10 cellular contexts compared by ENCODE assay signal in genomic region chr2:200406379-200406778, GRCh38.
DNase-seq lines count a peak whose midpoint lies in the region; ATAC-seq and TF ChIP-seq lines count a peak whose summit lies in the region.
"Had no signal": no experiment of that assay in that cellular context is flagged by ENCODE, and none has a peak within 500 bp of the region (broad histone marks: within the 10 kb centered on the region; RNA-seq: fewer than 3 reads in every experiment).

No MANE protein-coding gene starts in this region.

- DNase-seq in NCI-H510A treated with DMSO at 0.1 percent for 48 hours (lab: John Stamatoyannopoulos, UW) (peak; percentile 13), NCI-H510A (lab: John Stamatoyannopoulos, UW) (no peak), LoVo (ENCODE audit: low spot score) (peak; percentile 38), epithelial cell of prostate (ENCODE audit: low read depth, low spot score) (no peak), spleen (no peak)
- DNase-seq in CD4-positive, alpha-beta memory T cell, result no peak
- DNase-seq in stimulated activated CD4-positive, alpha-beta T cell treated with anti-CD3 and anti-CD28 coated beads, Interleukin-4, amount 100 ng/mL, for 4 hours, result no peak
- DNase-seq: activated effector memory CD4-positive, alpha-beta T cell treated with anti-CD3 and anti-CD28 coated beads, Interleukin-2, amount 50 U/mL, for 16 hours had no signal

- POLR2A ChIA-PET in CD4-positive, alpha-beta memory T cell (lab: Charles Lee; ENCODE audit: partially characterized antibody), result no interaction called here

- CTCF ChIA-PET in CD4-positive, alpha-beta memory T cell (lab: Charles Lee; ENCODE audit: partially characterized antibody), result interaction anchor here (0.7 to 1.9 kb wide), 2 partner anchors 61 to 75 kb away, joined by 3 to 6 read pairs; no protein-coding TSS in a partner anchor

- intact Hi-C loops in spleen (cut with DNase I; ENCODE audit: low total_unique reads), result no loop called here
- intact Hi-C loops in CD4-positive, alpha-beta memory T cell (cut with micrococcal nuclease), result no loop called here

- no peaks in the 10 kb centered on the region for H3K9me3 ChIP-seq in spleen
- H3K9me3 ChIP-seq in gastroesophageal sphincter, result no peaks in the 10 kb centered on the region
- H3K9me3 ChIP-seq in CD4-positive, alpha-beta memory T cell (ENCODE audit: control insufficient read depth in 1 of 2, low read length in 2 of 2), result no peaks in the 10 kb centered on the region
- H3K9me3 ChIP-seq: neutrophil had no signal

- H3K4me3 ChIP-seq in spleen, result no peak overlapping the region
- no peak overlapping the region for H3K4me3 ChIP-seq in gastroesophageal sphincter
- no peak overlapping the region for H3K4me3 ChIP-seq in CD4-positive, alpha-beta memory T cell (ENCODE audit: low read length in 2 of 2)

- H3K27ac ChIP-seq in epithelial cell of prostate (peak overlapping the region; percentile 87), spleen (peak overlapping the region in 5 of 8 donors; percentile 36 to 61 (median 49)), gastroesophageal sphincter (no peak overlapping the region)
- no peak overlapping the region for H3K27ac ChIP-seq in CD4-positive, alpha-beta memory T cell (ENCODE audit: low read depth, low read length)
- H3K27ac ChIP-seq: neutrophil had no signal

- TF ChIP-seq POLR2A in spleen (IDR thresholded peaks at IDR 0.05), result no peak
- TF ChIP-seq POLR2A in gastroesophageal sphincter (IDR thresholded peaks at IDR 0.05), result no peak

- no peaks in the 10 kb centered on the region for H3K36me3 ChIP-seq in spleen
- no peaks in the 10 kb centered on the region for H3K36me3 ChIP-seq in gastroesophageal sphincter
- no peaks in the 10 kb centered on the region for H3K36me3 ChIP-seq in CD4-positive, alpha-beta memory T cell (ENCODE audit: insufficient read depth, low read length)
- H3K36me3 ChIP-seq: neutrophil had no signal

- peaks cover 4 to 16% (median 11%) of the 10 kb centered on the region in 4 donors for H3K4me1 Mint-ChIP-seq in CD4-positive, alpha-beta memory T cell

- TF ChIP-seq EP300 in gastroesophageal sphincter (IDR thresholded peaks at IDR 0.05), result no peak

- H3K36me3 Mint-ChIP-seq in CD4-positive, alpha-beta memory T cell, result peaks cover 0 to 6% of the 10 kb centered on the region in 2 donors

- ATAC-seq in gastroesophageal sphincter, result no peak

- no peak overlapping the region for H3K4me3 Mint-ChIP-seq in CD4-positive, alpha-beta memory T cell

- H3K27ac Mint-ChIP-seq in CD4-positive, alpha-beta memory T cell, result no peak overlapping the region

- 43 to 53% (median 46%) methylated on average over 2 of the region's 2 CpGs for WGBS in spleen, 5 donors
- 16 to 23% methylated on average over 2 of the region's 2 CpGs for WGBS in gastroesophageal sphincter (ENCODE audit: low coverage in 1 of 2), 2 donors

- no peaks in the 10 kb centered on the region for H3K27me3 ChIP-seq in spleen (replicated peaks in 1 of 7)
- H3K27me3 ChIP-seq in gastroesophageal sphincter, result no peaks in the 10 kb centered on the region
- H3K27me3 ChIP-seq in CD4-positive, alpha-beta memory T cell (ENCODE audit: insufficient read depth, low read length), result no peaks in the 10 kb centered on the region
- H3K27me3 ChIP-seq: neutrophil had no signal

- peaks cover 0 to 37% (median 20%) of the 10 kb centered on the region in 6 donors for H3K4me1 ChIP-seq in spleen
- peaks cover 6 to 42% (median 8%) of the 10 kb centered on the region in 3 donors for H3K4me1 ChIP-seq in gastroesophageal sphincter
- H3K4me1 ChIP-seq in CD4-positive, alpha-beta memory T cell (ENCODE audit: insufficient read depth, low read length), result peaks cover 5% of the 10 kb centered on the region

- H3K9me3 Mint-ChIP-seq in CD4-positive, alpha-beta memory T cell, result no peaks in the 10 kb centered on the region

- TF ChIP-seq CTCF in spleen (IDR thresholded peaks at IDR 0.05 in 8 of 11, conservative IDR thresholded peaks at IDR 0.05 in 3 of 11), result no peak
- no peak for TF ChIP-seq CTCF in gastroesophageal sphincter (IDR thresholded peaks at IDR 0.05)

- no peaks in the 10 kb centered on the region for H3K27me3 Mint-ChIP-seq in CD4-positive, alpha-beta memory T cell

Comparison
In these comparisons a context has a peak if more than half of its experiments do, and no peak if none do; other contexts are left out.
1. DNase-seq: peak in NCI-H510A treated with DMSO at 0.1 percent for 48 hours (single experiment) and LoVo (single experiment); none in NCI-H510A (single experiment), epithelial cell of prostate (single experiment), spleen (single experiment), CD4-positive, alpha-beta memory T cell (0 of 5) and stimulated activated CD4-positive, alpha-beta T cell treated with anti-CD3 and anti-CD28 coated beads, Interleukin-4, amount 100 ng/mL, for 4 hours (0 of 2).
2. H3K27ac ChIP-seq: peak in epithelial cell of prostate (single experiment) and spleen (5 of 8); none in gastroesophageal sphincter (0 of 4) and CD4-positive, alpha-beta memory T cell (single experiment).